Comparison of ENCODE assay signal across 19 cellular contexts in genomic region chr5:66888613-66889012, GRCh38.
DNase-seq lines count a peak whose midpoint lies in the region; ATAC-seq, FAIRE-seq and TF ChIP-seq lines count a peak whose summit lies in the region.
"Had no signal": no experiment of that assay in that cellular context is flagged by ENCODE, and none has a peak within 500 bp of the region (broad histone marks: within the 10 kb centered on the region; RNA-seq: fewer than 3 reads in every experiment).

No MANE protein-coding gene starts in this region.

- no peak for DNase-seq in right cardiac atrium
- no peak for DNase-seq in heart right ventricle
- peak; percentile 9 for DNase-seq in RPMI7951 (ENCODE audit: low read depth)
- no peak for DNase-seq in foreskin keratinocyte
- peak; percentile 2 for DNase-seq in small intestine
- DNase-seq in GM23248: no peak
- no peak for DNase-seq in NCI-H69 (lab: John Stamatoyannopoulos, UW)
- DNase-seq: AML-193, Kasumi-1, NCI-H1105, NCI-H2081 treated with DMSO at 0.1 percent for 48 hours, NCI-H748 treated with DMSO at 0.1 percent for 48 hours, SIG-M5 had no signal

- in situ Hi-C loops in GM23248 (cut with MboI): no loop called here

- H3K4me1 ChIP-seq in right cardiac atrium (ENCODE audit: control insufficient read depth, insufficient read depth, low read length) (peaks cover 4% of the 10 kb centered on the region), heart right ventricle (peaks cover 0 to 61% (median 37%) of the 10 kb centered on the region in 9 donors), foreskin keratinocyte (peaks cover 19% of the 10 kb centered on the region), small intestine (ENCODE audit: control insufficient read depth in 2 of 2, insufficient read depth in 1 of 2, low read depth in 1 of 2, low read length in 1 of 2) (no peaks in the 10 kb centered on the region), GM23248 (ENCODE audit: insufficient read depth) (0 out of 2 replicates have a peak, but pooled peaks cover 6% of the 10 kb centered on the region)
- H3K4me1 ChIP-seq: HAP-1 had no signal

- H3K27ac ChIP-seq in right cardiac atrium (ENCODE audit: low read length) (no peak overlapping the region), heart right ventricle (peak overlapping the region in 3 of 10 donors; percentile 18 to 58 (median 41)), foreskin keratinocyte (peak overlapping the region; percentile 41), small intestine (ENCODE audit: low read depth in 1 of 2, low read length in 1 of 2) (no peak overlapping the region), GM23248 (no peak overlapping the region)
- H3K27ac ChIP-seq: C4-2B, HL-60 had no signal

- intact Hi-C loops in right cardiac atrium (cut with DNase I): no loop called here
- intact Hi-C loops in heart right ventricle (cut with DNase I): no loop called here

- H3K9me3 ChIP-seq in right cardiac atrium (ENCODE audit: control insufficient read depth, low read length) (no peaks in the 10 kb centered on the region), heart right ventricle (no peaks in the 10 kb centered on the region), small intestine (ENCODE audit: control insufficient read depth, low read depth) (no peaks in the 10 kb centered on the region), GM23248 (ENCODE audit: low read depth) (no peaks in the 10 kb centered on the region)
- H3K9me3 ChIP-seq: HAP-1 had no signal

- no peak overlapping the region for H3K9ac ChIP-seq in GM23248

- no peaks in the 10 kb centered on the region for H3K9me2 ChIP-seq in GM23248 (ENCODE audit: insufficient read depth)

- H3K36me3 ChIP-seq in heart right ventricle (no peaks in the 10 kb centered on the region), small intestine (ENCODE audit: control insufficient read depth in 2 of 2, insufficient read depth in 2 of 2, low read length in 2 of 2) (no peaks in the 10 kb centered on the region), GM23248 (ENCODE audit: low read depth) (no peaks in the 10 kb centered on the region)
- H3K36me3 ChIP-seq: HAP-1 had no signal

- H3K27me3 ChIP-seq in right cardiac atrium (ENCODE audit: control insufficient read depth, insufficient read depth) (no peaks in the 10 kb centered on the region), heart right ventricle (no peaks in the 10 kb centered on the region), foreskin keratinocyte (no peaks in the 10 kb centered on the region), small intestine (ENCODE audit: control insufficient read depth in 2 of 2, insufficient read depth in 2 of 2, low read length in 2 of 2) (no peaks in the 10 kb centered on the region), GM23248 (replicated peaks; ENCODE audit: insufficient read depth) (no peaks in the 10 kb centered on the region)

- H3K79me2 ChIP-seq in GM23248 (ENCODE audit: insufficient read depth): no peaks in the 10 kb centered on the region

- H3K4me3 ChIP-seq in right cardiac atrium (ENCODE audit: low read length) (peak overlapping the region; percentile 28), heart right ventricle (peak overlapping the region in 5 of 10 donors; percentile 2 to 27 (median 5)), small intestine (ENCODE audit: low read depth in 1 of 2, low read length in 2 of 2) (no peak overlapping the region), GM23248 (no peak overlapping the region)
- H3K4me3 ChIP-seq: HAP-1 had no signal

- FAIRE-seq in small intestine (lab: Jason Lieb, UNC): no peak
- FAIRE-seq: D721Med had no signal

- TF ChIP-seq CTCF in heart right ventricle (IDR thresholded peaks at IDR 0.05) (no peak), foreskin keratinocyte (conservative IDR thresholded peaks at IDR 0.05) (no peak)

- WGBS in right cardiac atrium: 60% methylated on average over 2 of the region's 2 CpGs
- WGBS in heart right ventricle, 2 donors: 58 to 70% methylated on average over 2 of the region's 2 CpGs
- 32 to 46% (median 33%) methylated on average over 2 of the region's 2 CpGs for WGBS in small intestine, 3 donors
- 36 to 39% methylated on average over 2 of the region's 2 CpGs for WGBS in GM23248 (ENCODE audit: low coverage in 1 of 2, low lambda C conversion rate in 2 of 2, missing lambda C conversion rate in 2 of 2), 2 experiments

- no peak overlapping the region for H3K4me2 ChIP-seq in GM23248 (ENCODE audit: unreplicated experiment)

- no peaks in the 10 kb centered on the region for H4K20me1 ChIP-seq in GM23248 (ENCODE audit: insufficient read depth)

- H2AFZ ChIP-seq in GM23248: no peak overlapping the region

- ATAC-seq in right cardiac atrium (no peak), heart right ventricle (no peak), foreskin keratinocyte (no peak), HG02798 (IDR thresholded peaks at IDR 0.05; ENCODE audit: poor library complexity, unreplicated experiment) (no peak)
- ATAC-seq: SK-N-SH treated with all-trans-retinoic acid at 6 μM for 48 hours had no signal

- no peaks in the 10 kb centered on the region for H3F3A ChIP-seq in GM23248 (ENCODE audit: insufficient read depth)

Comparison
In these comparisons a context has a peak if more than half of its experiments do, and no peak if none do; other contexts are left out.
1. DNase-seq: peak in RPMI7951 (single experiment) and small intestine (single experiment); none in right cardiac atrium (0 of 3), heart right ventricle (0 of 2), foreskin keratinocyte (0 of 2), GM23248 (single experiment) and NCI-H69 (single experiment).